ENCODE assay signal across 1 cellular context in genomic region chr1:40059960-40060337, GRCh38.
TF ChIP-seq lines count a peak whose summit lies in the region.

No MANE protein-coding gene starts in this region.

TF ChIP-seq in HepG2, 621 proteins besides CTCF, POLR2A, EP300 and RAD21:
- TF ChIP-seq SATB2 (CRISPR knock-in tag; IDR thresholded peaks at IDR 0.05): no peak
- TF ChIP-seq ZNF430 (CRISPR knock-in tag; IDR thresholded peaks at IDR 0.05): no peak
- TF ChIP-seq HDAC6 (IDR thresholded peaks at IDR 0.05; ENCODE audit: low read depth, low read length): no peak
- TF ChIP-seq ZNF737 (CRISPR knock-in tag; IDR thresholded peaks at IDR 0.05; ENCODE audit: borderline replicate concordance): no peak
- no peak for TF ChIP-seq KDM5A (IDR thresholded peaks at IDR 0.05; ENCODE audit: borderline replicate concordance, low read length)
- TF ChIP-seq ZNF296 (CRISPR knock-in tag; conservative IDR thresholded peaks at IDR 0.05): no peak
